Comparison of ENCODE assay signal across 1 cellular context in genomic region chr19:48874309-48875135, GRCh38.
A peak's percentile ranks its signal among the peaks of the same experiment; 100 is the strongest.
TF ChIP-seq lines count a peak whose summit lies in the region.

No MANE protein-coding gene starts in this region.

TF ChIP-seq in K562, 482 proteins besides CTCF, POLR2A, EP300 and RAD21 (continued from another document):
- TF ChIP-seq REST (CRISPR knock-in tag; IDR thresholded peaks at IDR 0.05; ENCODE audit: low read depth) (no peak), TEAD2 (tag; IDR thresholded peaks at IDR 0.05) (no peak), CUX1 (CRISPR knock-in tag; IDR thresholded peaks at IDR 0.05) (no peak), NCOA6 (IDR thresholded peaks at IDR 0.05) (no peak), ZBTB17 (CRISPR knock-in tag; IDR thresholded peaks at IDR 0.05) (no peak), MBD2 (IDR thresholded peaks at IDR 0.05; ENCODE audit: borderline replicate concordance, low read depth) (no peak), PPARD (CRISPR knock-in tag; IDR thresholded peaks at IDR 0.05) (no peak), FOS (IDR thresholded peaks at IDR 0.05; ENCODE audit: extremely low read depth, insufficient read length) (no peak), MYBL2 (IDR thresholded peaks at IDR 0.05; ENCODE audit: low read depth) (no peak), MYBL2 (CRISPR knock-in tag; IDR thresholded peaks at IDR 0.05; ENCODE audit: borderline replicate concordance) (no peak), TFAM (CRISPR knock-in tag; conservative IDR thresholded peaks at IDR 0.05) (no peak), E2F3 (CRISPR knock-in tag; IDR thresholded peaks at IDR 0.05) (no peak), PML (IDR thresholded peaks at IDR 0.05; ENCODE audit: low read length) (0 out of 2 replicates have a peak, but pooled peaks have one; percentile 7), ZNF512 (tag; IDR thresholded peaks at IDR 0.05) (no peak), SPI1 (IDR thresholded peaks at IDR 0.05; ENCODE audit: borderline replicate concordance, low read depth, low read length) (peak; percentile 47; the same call in 1 of the 2 replicates), FOXJ3 (CRISPR knock-in tag; IDR thresholded peaks at IDR 0.05) (no peak), THAP7 (CRISPR knock-in tag; IDR thresholded peaks at IDR 0.05) (no peak), CREM (IDR thresholded peaks at IDR 0.05; ENCODE audit: low read depth) (no peak), ZKSCAN1 (IDR thresholded peaks at IDR 0.05; ENCODE audit: low read depth, low read length) (no peak), TCF7L2 (IDR thresholded peaks at IDR 0.05; ENCODE audit: low read depth, low read length) (no peak), ARID3A (IDR thresholded peaks at IDR 0.05; ENCODE audit: borderline replicate concordance, low read depth, low read length) (no peak), YY1 (IDR thresholded peaks at IDR 0.05; ENCODE audit: borderline replicate concordance in 1 of 3, control insufficient read depth in 1 of 3, extremely low read depth in 1 of 3, insufficient read depth in 3 of 3, insufficient read length in 1 of 3, insufficient replicate concordance in 2 of 3, low read depth in 1 of 3, low read length in 2 of 3) (no peak), SLC30A9 (CRISPR knock-in tag; IDR thresholded peaks at IDR 0.05) (no peak), NFE2L1 (tag; IDR thresholded peaks at IDR 0.05; ENCODE audit: borderline replicate concordance, low read depth) (no peak), NELFE (IDR thresholded peaks at IDR 0.05; ENCODE audit: insufficient read depth, insufficient read length) (no peak), MTA2 (IDR thresholded peaks at IDR 0.05; ENCODE audit: low read depth) (no peak), USF2 (CRISPR knock-in tag; IDR thresholded peaks at IDR 0.05) (no peak), FOXM1 (IDR thresholded peaks at IDR 0.05; ENCODE audit: low read depth) (no peak), FOXM1 (CRISPR knock-in tag; IDR thresholded peaks at IDR 0.05; ENCODE audit: low read depth) (no peak), EGR1 (conservative IDR thresholded peaks at IDR 0.05) (peak; percentile 63), LARP7 (IDR thresholded peaks at IDR 0.05) (0 out of 2 replicates have a peak, but pooled peaks have one; percentile 33), MCM2 (IDR thresholded peaks at IDR 0.05; ENCODE audit: low read depth) (no peak), SOX6 (IDR thresholded peaks at IDR 0.05) (no peak), BACH1 (tag; IDR thresholded peaks at IDR 0.05) (no peak), MYNN (IDR thresholded peaks at IDR 0.05) (0 out of 2 replicates have a peak, but pooled peaks have one; percentile 4), MYNN (CRISPR knock-in tag; IDR thresholded peaks at IDR 0.05) (no peak), PYGO2 (tag; IDR thresholded peaks at IDR 0.05) (no peak), ETV1 (tag; conservative IDR thresholded peaks at IDR 0.05; ENCODE audit: low read depth) (no peak), ZBTB26 (CRISPR knock-in tag; IDR thresholded peaks at IDR 0.05) (peak; percentile 22; the same call in 1 of the 2 replicates), GATAD2B (IDR thresholded peaks at IDR 0.05; ENCODE audit: borderline replicate concordance) (no peak), ZNF609 (CRISPR knock-in tag; IDR thresholded peaks at IDR 0.05; ENCODE audit: borderline replicate concordance) (no peak)
- TF ChIP-seq, protein P1, sequence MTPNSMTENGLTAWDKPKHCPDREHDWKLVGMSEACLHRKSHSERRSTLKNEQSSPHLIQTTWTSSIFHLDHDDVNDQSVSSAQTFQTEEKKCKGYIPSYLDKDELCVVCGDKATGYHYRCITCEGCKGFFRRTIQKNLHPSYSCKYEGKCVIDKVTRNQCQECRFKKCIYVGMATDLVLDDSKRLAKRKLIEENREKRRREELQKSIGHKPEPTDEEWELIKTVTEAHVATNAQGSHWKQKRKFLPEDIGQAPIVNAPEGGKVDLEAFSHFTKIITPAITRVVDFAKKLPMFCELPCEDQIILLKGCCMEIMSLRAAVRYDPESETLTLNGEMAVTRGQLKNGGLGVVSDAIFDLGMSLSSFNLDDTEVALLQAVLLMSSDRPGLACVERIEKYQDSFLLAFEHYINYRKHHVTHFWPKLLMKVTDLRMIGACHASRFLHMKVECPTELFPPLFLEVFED (CRISPR knock-in tag; conservative IDR thresholded peaks at IDR 0.05): no peak
